ENCODE assay signal across 21 cellular contexts in genomic region chr12:76543831-76544347, GRCh38.
"Had no signal": no experiment of that assay in that cellular context is flagged by ENCODE, and none has a peak within 500 bp of the region (broad histone marks: within the 10 kb centered on the region; RNA-seq: fewer than 3 reads in every experiment).

No MANE protein-coding gene starts in this region.

- H2AFZ ChIP-seq: parathyroid adenoma had no signal

- FAIRE-seq: frontal cortex, keratinocyte, small intestine, urothelium cell line had no signal

- H3K4me3 Mint-ChIP-seq: nephron progenitor cell; stimulated activated naive B cell treated with anti-CD40 and anti-IgM and Interleukin-4, amounts not matched to agents 10 μg/mL and 1 μg/mL and 100 μg/mL, for 72 hours; stimulated activated naive CD8-positive, alpha-beta T cell treated with anti-CD3 and anti-CD28 coated beads, Interleukin-15, Interleukin-2, amounts not matched to agents 100 ng/mL and 50 ng/mL, for 24 hours had no signal

- H3K36me3 ChIP-seq: lower lobe of right lung, right lobe of liver, thoracic aorta, tibial nerve, upper lobe of left lung had no signal

- H3K27ac Mint-ChIP-seq: nephron progenitor cell; progenitor cell of endocrine pancreas; stimulated activated naive B cell treated with anti-CD40 and anti-IgM and Interleukin-4, amounts not matched to agents 10 μg/mL and 1 μg/mL and 100 μg/mL, for 72 hours; stimulated activated naive CD8-positive, alpha-beta T cell treated with anti-CD3 and anti-CD28 coated beads, Interleukin-15, Interleukin-2, amounts not matched to agents 100 ng/mL and 50 ng/mL, for 24 hours had no signal

- H3K27ac ChIP-seq: dorsolateral prefrontal cortex, lower lobe of right lung, parathyroid adenoma, right lobe of liver, thoracic aorta, tibial nerve had no signal

- H3K27me3 Mint-ChIP-seq: naive thymus-derived CD8-positive, alpha-beta T cell; progenitor cell of endocrine pancreas; stimulated activated naive B cell treated with anti-CD40 and anti-IgM and Interleukin-4, amounts not matched to agents 10 μg/mL and 1 μg/mL and 100 μg/mL, for 72 hours; stimulated activated naive CD8-positive, alpha-beta T cell treated with anti-CD3 and anti-CD28 coated beads, Interleukin-15, Interleukin-2, amounts not matched to agents 100 ng/mL and 50 ng/mL, for 24 hours had no signal

- H3K4me3 ChIP-seq: dorsolateral prefrontal cortex, lower lobe of right lung, right lobe of liver, thoracic aorta, tibial nerve, upper lobe of left lung had no signal

- H3K9me3 Mint-ChIP-seq: naive thymus-derived CD8-positive, alpha-beta T cell; stimulated activated naive CD8-positive, alpha-beta T cell treated with anti-CD3 and anti-CD28 coated beads, Interleukin-15, Interleukin-2, amounts not matched to agents 100 ng/mL and 50 ng/mL, for 24 hours had no signal

- H3K27me3 ChIP-seq: dorsolateral prefrontal cortex, right lobe of liver, tibial nerve, upper lobe of left lung had no signal

- H3K9me3 ChIP-seq: lower lobe of right lung, right lobe of liver, thoracic aorta, tibial nerve, upper lobe of left lung had no signal

- ATAC-seq: left ventricle myocardium superior; lower lobe of right lung; naive thymus-derived CD8-positive, alpha-beta T cell; right lobe of liver; stimulated activated naive B cell treated with anti-CD40 and anti-IgM and Interleukin-4, amounts not matched to agents 10 μg/mL and 1 μg/mL and 100 μg/mL, for 72 hours had no signal

- H3K9ac ChIP-seq: parathyroid adenoma had no signal

- DNase-seq: dorsolateral prefrontal cortex; effector CD4-positive, alpha-beta T cell; left ventricle myocardium superior; lower lobe of right lung; naive thymus-derived CD8-positive, alpha-beta T cell; nephron progenitor cell; occipital lobe; right lobe of liver; small intestine; stimulated activated CD4-positive, alpha-beta T cell treated with anti-CD3 and anti-CD28 coated beads, Interleukin-15, amount 100 ng/mL, for 24 hours; stimulated activated CD4-positive, alpha-beta T cell treated with anti-CD3 and anti-CD28 coated beads, Interleukin-2, amount 100 ng/mL, for 48 hours; stimulated activated naive B cell treated with anti-CD40 and anti-IgM and Interleukin-4, amounts not matched to agents 10 μg/mL and 1 μg/mL and 100 μg/mL, for 72 hours; upper lobe of left lung had no signal
